ENCODE assay signal across 1 cellular context in the genomic region with DNA sequence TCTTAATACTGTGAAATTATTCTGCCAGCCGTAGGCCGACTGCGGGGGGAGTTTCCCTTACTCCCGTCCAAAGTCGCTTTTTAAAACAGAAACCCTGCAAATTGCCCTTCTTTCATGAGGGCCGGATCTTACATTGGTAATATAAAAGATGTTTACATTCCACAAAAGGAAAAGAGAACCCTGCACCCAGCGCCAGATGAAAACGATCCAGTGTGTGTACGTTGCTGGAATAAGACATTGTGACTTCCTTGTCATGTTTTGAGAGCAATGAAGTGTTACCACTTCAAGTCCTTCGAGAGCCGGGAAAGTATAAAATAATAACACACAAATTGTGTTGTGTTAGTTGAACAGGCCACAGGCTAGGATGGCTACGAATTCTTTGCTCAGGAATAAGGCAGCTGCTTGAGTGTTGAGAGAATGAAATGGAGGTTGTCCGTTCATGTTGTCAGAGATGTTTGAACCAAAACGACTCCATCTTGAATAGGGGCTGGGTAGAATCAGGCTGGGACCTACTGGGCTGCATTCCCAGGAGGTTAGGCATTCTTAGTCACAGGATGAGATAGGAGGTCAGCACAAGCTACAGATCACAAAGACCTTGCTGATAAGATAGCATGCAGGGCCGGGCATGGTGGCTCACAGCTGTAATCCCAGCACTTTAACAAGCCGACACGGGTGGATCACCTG.
TF ChIP-seq lines count a peak whose summit lies in the region.

No MANE protein-coding gene starts in this region.

TF ChIP-seq in HEK293T, 16 proteins besides CTCF, POLR2A, EP300 and RAD21:
- TF ChIP-seq HDGF (IDR thresholded peaks at IDR 0.05; ENCODE audit: borderline replicate concordance) (no peak), NFRKB (IDR thresholded peaks at IDR 0.05) (no peak), L3MBTL2 (conservative IDR thresholded peaks at IDR 0.05) (no peak), SUZ12 (IDR thresholded peaks at IDR 0.05) (no peak), ELF4 (IDR thresholded peaks at IDR 0.05) (no peak), ARNT (IDR thresholded peaks at IDR 0.05) (no peak), FOXK2 (IDR thresholded peaks at IDR 0.05) (no peak), SP1 (IDR thresholded peaks at IDR 0.05) (no peak), FOXM1 (IDR thresholded peaks at IDR 0.05; ENCODE audit: borderline replicate concordance) (no peak), LEF1 (IDR thresholded peaks at IDR 0.05; ENCODE audit: borderline replicate concordance) (no peak), ZNF384 (IDR thresholded peaks at IDR 0.05) (no peak)
- TF ChIP-seq, protein P1, sequence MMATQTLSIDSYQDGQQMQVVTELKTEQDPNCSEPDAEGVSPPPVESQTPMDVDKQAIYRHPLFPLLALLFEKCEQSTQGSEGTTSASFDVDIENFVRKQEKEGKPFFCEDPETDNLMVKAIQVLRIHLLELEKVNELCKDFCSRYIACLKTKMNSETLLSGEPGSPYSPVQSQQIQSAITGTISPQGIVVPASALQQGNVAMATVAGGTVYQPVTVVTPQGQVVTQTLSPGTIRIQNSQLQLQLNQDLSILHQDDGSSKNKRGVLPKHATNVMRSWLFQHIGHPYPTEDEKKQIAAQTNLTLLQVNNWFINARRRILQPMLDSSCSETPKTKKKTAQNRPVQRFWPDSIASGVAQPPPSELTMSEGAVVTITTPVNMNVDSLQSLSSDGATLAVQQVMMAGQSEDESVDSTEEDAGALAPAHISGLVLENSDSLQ (IDR thresholded peaks at IDR 0.05) = no peak
